ENCODE assay signal across 22 cellular contexts in the genomic region with DNA sequence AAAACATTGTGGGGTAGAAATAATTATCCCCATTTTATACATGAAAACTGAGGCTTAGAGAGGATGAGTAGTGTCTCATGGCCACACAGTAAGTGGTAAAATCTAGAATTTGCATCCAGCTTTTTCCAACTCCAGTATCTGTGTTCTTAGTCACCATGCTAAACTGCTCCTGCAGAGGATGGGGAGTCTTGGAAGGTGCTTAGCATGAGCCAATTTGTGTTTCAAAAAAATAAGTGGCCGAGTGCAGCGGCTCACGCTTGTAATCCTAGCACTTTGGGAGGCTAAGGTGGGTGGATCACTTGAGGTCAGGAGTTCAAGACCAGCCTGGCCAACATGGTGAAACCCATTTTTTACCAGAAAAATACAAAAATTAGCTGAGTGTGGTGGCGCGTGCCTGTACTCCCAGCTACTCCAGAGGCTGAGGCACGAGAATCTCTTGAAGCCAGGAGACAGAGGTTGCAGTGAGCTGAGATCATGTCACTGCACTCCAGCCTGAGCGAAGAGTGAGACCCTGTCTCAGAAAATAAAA. TPM values are rescaled to one million over a fixed set of nuclear protein-coding genes. Genes with fewer than 3 reads are reported as not detected.
"Had no signal": no experiment of that assay in that cellular context is flagged by ENCODE, and none has a peak within 500 bp of the region (broad histone marks: within the 10 kb centered on the region; RNA-seq: fewer than 3 reads in every experiment).

No MANE protein-coding gene starts in this region.

- DNase-seq: activated CD4-positive, alpha-beta T cell treated with anti-CD3 and anti-CD28 coated beads, Interleukin-2, amount 10 ng/mL, durations not matched to agents 7 days and 5 days; activated CD8-positive, alpha-beta memory T cell treated with anti-CD3 and anti-CD28 coated beads, Interleukin-2, amount 10 ng/mL, durations not matched to agents 7 days and 5 days; activated CD8-positive, alpha-beta T cell treated with anti-CD3 and anti-CD28 coated beads for 36 hours; activated naive CD4-positive, alpha-beta T cell; activated naive CD8-positive, alpha-beta T cell treated with anti-CD3 and anti-CD28 coated beads, Interleukin-2, amount 10 ng/mL, durations not matched to agents 7 days and 5 days; amniotic stem cell; cerebellar nuclear complex; endodermal cell; head of caudate nucleus; midbrain; pancreas; psoas muscle; right cardiac atrium; stimulated activated CD4-positive, alpha-beta T cell treated with anti-CD3 and anti-CD28 coated beads, Interleukin-12 subunit alpha, Interleukin-12 subunit beta, amount 100 ng/mL, for 4 hours; stimulated activated CD4-positive, alpha-beta T cell treated with anti-CD3 and anti-CD28 coated beads, Interleukin-4, amount 100 ng/mL, for 4 hours; tibial artery had no signal

- H3K36me3 Mint-ChIP-seq: natural killer cell treated with Interleukin-12 subunit alpha and Interleukin-12 subunit beta and Interleukin-15 and Interleukin-18, amount 100 ng/mL, for 72 hours had no signal

- H3K9me3 Mint-ChIP-seq: activated CD4-positive, alpha-beta T cell treated with anti-CD3 and anti-CD28 coated beads, Interleukin-2, amount 10 ng/mL, durations not matched to agents 7 days and 5 days; activated CD8-positive, alpha-beta T cell treated with anti-CD3 and anti-CD28 coated beads for 36 hours; activated T-helper 2 cell treated with anti-CD3 and anti-CD28 coated beads, Interferon-gamma antibody, Interleukin-2, Interleukin-4, amounts not matched to agents 10 μg/mL and 5 μg/mL and 100 μg/mL, durations not matched to agents 14 hours and 24 hours and 36 hours; endodermal cell; natural killer cell treated with Interleukin-12 subunit alpha and Interleukin-12 subunit beta and Interleukin-15 and Interleukin-18, amount 100 ng/mL, for 72 hours; stimulated activated naive CD8-positive, alpha-beta T cell treated with anti-CD3 and anti-CD28 coated beads, Interleukin-15, Interleukin-2, amounts not matched to agents 100 ng/mL and 50 ng/mL, for 24 hours had no signal

- H3K4me3 Mint-ChIP-seq: endodermal cell had no signal

- ATAC-seq: activated CD4-positive, CD25-positive, alpha-beta regulatory T cell treated with anti-CD3 and anti-CD28 coated beads, Interleukin-2, amount 50 U/mL, for 24 hours; activated CD8-positive, alpha-beta memory T cell treated with anti-CD3 and anti-CD28 coated beads, Interleukin-2, amount 10 ng/mL, durations not matched to agents 7 days and 5 days; activated CD8-positive, alpha-beta T cell treated with anti-CD3 and anti-CD28 coated beads for 36 hours; gastroesophageal sphincter; natural killer cell treated with Interleukin-12 subunit alpha and Interleukin-12 subunit beta and Interleukin-15 and Interleukin-18, amount 100 ng/mL, for 72 hours; pancreas; psoas muscle; right cardiac atrium had no signal

- H3K27ac Mint-ChIP-seq: activated naive CD8-positive, alpha-beta T cell treated with anti-CD3 and anti-CD28 coated beads, Interleukin-2, amount 10 ng/mL, durations not matched to agents 7 days and 5 days; endodermal cell had no signal

- H3K27me3 Mint-ChIP-seq: activated CD4-positive, alpha-beta T cell treated with anti-CD3 and anti-CD28 coated beads, Interleukin-2, amount 10 ng/mL, durations not matched to agents 7 days and 5 days; activated CD8-positive, alpha-beta memory T cell treated with anti-CD3 and anti-CD28 coated beads, Interleukin-2, amount 10 ng/mL, durations not matched to agents 7 days and 5 days; activated CD8-positive, alpha-beta T cell treated with anti-CD3 and anti-CD28 coated beads for 36 hours; activated naive CD8-positive, alpha-beta T cell treated with anti-CD3 and anti-CD28 coated beads, Interleukin-2, amount 10 ng/mL, durations not matched to agents 7 days and 5 days; natural killer cell treated with Interleukin-12 subunit alpha and Interleukin-12 subunit beta and Interleukin-15 and Interleukin-18, amount 100 ng/mL, for 72 hours; stimulated activated naive CD8-positive, alpha-beta T cell treated with anti-CD3 and anti-CD28 coated beads, Interleukin-15, Interleukin-2, amounts not matched to agents 100 ng/mL and 50 ng/mL, for 24 hours had no signal

RNA-seq across cellular contexts. Expression of gene CPNE5, which starts 48.9 kb away (rescaled TPM):
- total RNA-seq: bronchial epithelial cell had no signal
